8 cellular contexts compared by ENCODE assay signal in the genomic region with DNA sequence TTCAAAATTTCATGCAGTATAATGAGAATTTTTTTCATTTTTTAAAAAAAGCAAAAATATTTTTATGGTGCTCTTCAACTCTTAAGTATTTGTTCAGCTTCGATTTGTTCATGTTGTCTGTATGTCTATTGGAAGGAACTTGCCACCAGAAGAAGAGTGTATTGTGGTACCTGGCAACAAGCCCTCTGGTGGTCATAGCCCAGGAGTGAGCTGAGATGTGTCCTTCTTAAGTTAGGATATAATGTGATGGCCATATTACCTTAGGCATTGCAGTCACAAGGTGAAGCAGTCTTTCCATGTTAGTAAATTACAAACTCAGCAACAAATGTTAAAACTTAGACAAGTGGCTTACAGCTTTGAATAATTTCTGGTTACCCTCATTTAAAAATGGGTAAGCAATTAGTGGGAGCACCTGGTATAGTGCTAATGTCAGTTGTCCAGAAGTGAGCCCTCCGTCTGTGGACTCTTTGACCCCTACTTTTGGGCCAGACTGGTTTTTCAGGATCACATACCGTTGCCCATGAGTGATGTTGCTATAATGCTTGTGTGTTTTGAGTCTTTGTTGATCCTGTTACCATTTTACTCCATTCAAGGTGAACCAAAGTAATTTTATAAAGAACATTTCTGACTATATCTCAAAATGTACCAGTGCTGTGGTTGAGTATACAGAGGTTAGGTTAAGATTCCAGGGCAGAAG. TPM values are rescaled to one million over a fixed set of nuclear protein-coding genes. Genes with fewer than 3 reads are reported as not detected.
DNase-seq lines count a peak whose midpoint lies in the region; ATAC-seq, FAIRE-seq and TF ChIP-seq lines count a peak whose summit lies in the region.

No MANE protein-coding gene starts in this region.

- dilution Hi-C loops in endothelial cell of umbilical vein (cut with MboI; ENCODE audit: extremely low pct_ligation_motif_present, low sequenced_read_pairs), result no loop called here

- H3K4me1 ChIP-seq in Caco-2 (peaks cover 26% of the 10 kb centered on the region), endothelial cell of umbilical vein (ENCODE audit: control insufficient read depth, extremely low read depth, insufficient read depth, low read length) (no peaks in the 10 kb centered on the region), HAP-1 (no peaks in the 10 kb centered on the region), transverse colon (peaks cover 6 to 31% (median 19%) of the 10 kb centered on the region in 4 donors)

- WGBS in transverse colon (ENCODE audit: low coverage in 1 of 2), 2 donors, result 45 to 53% methylated on average over 3 of the region's 3 CpGs

- H2AFZ ChIP-seq in endothelial cell of umbilical vein (ENCODE audit: low read depth, low read length), result no peak overlapping the region

- no peaks in the 10 kb centered on the region for H3K27me3 Mint-ChIP-seq in Caco-2 (ENCODE audit: insufficient read depth, unreplicated experiment)

- peak overlapping the region; percentile 18 for H3K27ac Mint-ChIP-seq in Caco-2 (ENCODE audit: unreplicated experiment)

- H3K79me2 ChIP-seq in endothelial cell of umbilical vein (ENCODE audit: control insufficient read depth, insufficient read depth, low read length), result peaks cover 1% of the 10 kb centered on the region

- no peak overlapping the region for H3K9ac ChIP-seq in endothelial cell of umbilical vein (replicated peaks; ENCODE audit: extremely low read depth, insufficient read depth, low read length)

- TF ChIP-seq POLR2A in endothelial cell of umbilical vein (IDR thresholded peaks at IDR 0.05; ENCODE audit: low read depth, low read length) (no peak), transverse colon (IDR thresholded peaks at IDR 0.05) (no peak)

- BruUV-seq in Caco-2 (replicated peaks; lab: Mats Ljungman, UMichigan), result no TSS peak
- BruUV-seq in endothelial cell of umbilical vein (replicated peaks; lab: Mats Ljungman, UMichigan), result no TSS peak

- no peaks in the 10 kb centered on the region for H3K27me3 ChIP-seq in Caco-2 (replicated peaks; ENCODE audit: control insufficient read depth, insufficient read depth, low read length)
- no peaks in the 10 kb centered on the region for H3K27me3 ChIP-seq in endothelial cell of umbilical vein (ENCODE audit: control insufficient read depth in 2 of 2, insufficient read depth in 2 of 2, low read length in 2 of 2)
- H3K27me3 ChIP-seq in HAP-1 (ENCODE audit: low read depth), result no peaks in the 10 kb centered on the region
- H3K27me3 ChIP-seq in transverse colon, result no peaks in the 10 kb centered on the region

- intact Hi-C loops in Caco-2 (cut with micrococcal nuclease; ENCODE audit: unreplicated experiment) (loop anchor here (1.0 to 2.0 kb wide), 5 partner anchors 16 to 199 kb away; a partner anchor contains a TSS), endothelial cell of umbilical vein (cut with micrococcal nuclease) (no loop called here), transverse colon (cut with DNase I; ENCODE audit: low total_unique reads) (no loop called here)

- H3K9me1 ChIP-seq in endothelial cell of umbilical vein (replicated peaks; ENCODE audit: control insufficient read depth, extremely low read depth, insufficient read depth, low read length), result no peaks in the 10 kb centered on the region

- H4K20me1 ChIP-seq in endothelial cell of umbilical vein (replicated peaks; ENCODE audit: control insufficient read depth, extremely low read depth, insufficient read depth, low read length), result no peaks in the 10 kb centered on the region

- no peaks in the 10 kb centered on the region for H3K9me3 Mint-ChIP-seq in Caco-2 (ENCODE audit: unreplicated experiment)

- no peak overlapping the region for H3K4me2 ChIP-seq in endothelial cell of umbilical vein (ENCODE audit: insufficient read depth, low read length)

- H3K9me3 ChIP-seq in Caco-2, result no peaks in the 10 kb centered on the region
- H3K9me3 ChIP-seq in endothelial cell of umbilical vein (replicated peaks; ENCODE audit: control insufficient read depth, insufficient read depth, low read length), result no peaks in the 10 kb centered on the region
- no peaks in the 10 kb centered on the region for H3K9me3 ChIP-seq in HAP-1
- no peaks in the 10 kb centered on the region for H3K9me3 ChIP-seq in transverse colon

- H3K27ac ChIP-seq in endothelial cell of umbilical vein (ENCODE audit: insufficient read depth, low read depth, low read length), result no peak overlapping the region
- H3K27ac ChIP-seq in transverse colon, result no peak overlapping the region

- CTCF ChIA-PET in Caco-2 (lab: Charles Lee), result interaction anchor here (0.6 to 2.6 kb wide), 4 partner anchors 16 to 147 kb away, joined by 3 to 14 read pairs (median 8); a partner anchor contains a TSS
- CTCF ChIA-PET in endothelial cell of umbilical vein (lab: Charles Lee), result interaction anchor here (0.7 to 2.5 kb wide), 11 partner anchors 15 to 251 kb away, joined by 3 to 10 read pairs (median 4); no protein-coding TSS in a partner anchor

- TF ChIP-seq CTCF in Caco-2 (IDR thresholded peaks at IDR 0.05; ENCODE audit: insufficient read depth in 1 of 2, low read depth in 1 of 2, low read length in 1 of 2, severe bottlenecking in 1 of 2, unreplicated experiment in 1 of 2) (peak; percentile 58 to 65), endothelial cell of umbilical vein (IDR thresholded peaks at IDR 0.05; ENCODE audit: extremely low read depth in 1 of 2, insufficient read depth in 1 of 2, low read depth in 1 of 2, low read length in 2 of 2) (peak; percentile 12 to 25), foreskin fibroblast (IDR thresholded peaks at IDR 0.05; ENCODE audit: low read depth, low read length) (no peak), transverse colon (IDR thresholded peaks at IDR 0.05) (peak in 2 of 5 experiments; percentile 12 to 13)

- DNase-seq in Caco-2, result peak; percentile 56 to 59
- DNase-seq in HTR-8/SVneo (ENCODE audit: insufficient read length, low spot score), result no peak
- peak; percentile 17 for DNase-seq in endothelial cell of umbilical vein (ENCODE audit: low read depth, low spot score)
- DNase-seq in foreskin fibroblast, result no peak
- DNase-seq in NCI-H226, result no peak
- no peak for DNase-seq in HAP-1 (ENCODE audit: low spot score in 2 of 2)
- DNase-seq in transverse colon, result no peak

- peaks cover 37% of the 10 kb centered on the region for H3K4me1 Mint-ChIP-seq in Caco-2 (ENCODE audit: low read depth, unreplicated experiment)

- H3K4me3 ChIP-seq in Caco-2 (ENCODE audit: low read depth, low read length) (no peak overlapping the region), endothelial cell of umbilical vein (replicated peaks in 1 of 3; ENCODE audit: insufficient read depth in 1 of 3, low read depth in 1 of 3, low read length in 3 of 3) (no peak overlapping the region), foreskin fibroblast (ENCODE audit: low read depth in 1 of 2, low read length in 2 of 2) (no peak overlapping the region), HAP-1 (no peak overlapping the region), transverse colon (no peak overlapping the region)

- no peaks in the 10 kb centered on the region for H3K36me3 ChIP-seq in Caco-2 (ENCODE audit: control insufficient read depth, insufficient read depth, low read length)
- H3K36me3 ChIP-seq in endothelial cell of umbilical vein (ENCODE audit: control insufficient read depth in 2 of 2, extremely low read depth in 1 of 2, insufficient read depth in 2 of 2, low read length in 2 of 2), result no peaks in the 10 kb centered on the region
- no peaks in the 10 kb centered on the region for H3K36me3 ChIP-seq in HAP-1 (replicated peaks)
- no peaks in the 10 kb centered on the region for H3K36me3 ChIP-seq in transverse colon

- peaks cover 22% of the 10 kb centered on the region for H3K36me3 Mint-ChIP-seq in Caco-2 (ENCODE audit: insufficient read depth, unreplicated experiment)

- TF ChIP-seq EP300 in transverse colon (IDR thresholded peaks at IDR 0.05; ENCODE audit: low read depth), result no peak

- H3K4me3 Mint-ChIP-seq in Caco-2 (ENCODE audit: unreplicated experiment), result no peak overlapping the region

- POLR2A ChIA-PET in Caco-2 (lab: Charles Lee), result interaction anchor here (1.8 kb wide), 1 partner anchor 16 kb away, joined by 4 read pairs; no protein-coding TSS in a partner anchor
- POLR2A ChIA-PET in endothelial cell of umbilical vein (lab: Charles Lee), result no interaction called here

- peak; percentile 81 for ATAC-seq in GM18861 (IDR thresholded peaks at IDR 0.05; ENCODE audit: unreplicated experiment)

- in situ Hi-C loops in HAP-1 (cut with MboI; ENCODE audit: low sequenced_read_pairs), result no loop called here
- in situ Hi-C loops in transverse colon (cut with MboI; ENCODE audit: low pct_ligation_motif_present in 1 of 4, low pct_unique_long_range_greater_than_20kb in 1 of 4, low sequenced_read_pairs in 3 of 4), result no loop called here

- FAIRE-seq in HTR-8/SVneo (lab: Jason Lieb, UNC) (peak; percentile 75), endothelial cell of umbilical vein (lab: Jason Lieb, UNC) (peak; percentile 55)

TF ChIP-seq in endothelial cell of umbilical vein, 7 proteins besides CTCF, POLR2A, EP300 and RAD21:
- TF ChIP-seq EZH2 (IDR thresholded peaks at IDR 0.05; ENCODE audit: borderline replicate concordance, low read depth, low read length, severe bottlenecking), result no peak
- TF ChIP-seq GATA2 (IDR thresholded peaks at IDR 0.05; ENCODE audit: insufficient read depth, insufficient read length, low read depth, low read length), result no peak
- TF ChIP-seq JUN (IDR thresholded peaks at IDR 0.05; ENCODE audit: borderline replicate concordance, insufficient read depth, insufficient read length, low read depth), result no peak
- no peak for TF ChIP-seq MYC (IDR thresholded peaks at IDR 0.05; ENCODE audit: low read depth, low read length)
- TF ChIP-seq POLR2AphosphoS5 (IDR thresholded peaks at IDR 0.05; ENCODE audit: insufficient read depth, low read depth, low read length), result no peak
- TF ChIP-seq, protein P1, sequence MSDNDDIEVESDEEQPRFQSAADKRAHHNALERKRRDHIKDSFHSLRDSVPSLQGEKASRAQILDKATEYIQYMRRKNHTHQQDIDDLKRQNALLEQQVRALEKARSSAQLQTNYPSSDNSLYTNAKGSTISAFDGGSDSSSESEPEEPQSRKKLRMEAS (IDR thresholded peaks at IDR 0.05; ENCODE audit: insufficient read depth, insufficient read length), result no peak
- TF ChIP-seq FOS (IDR thresholded peaks at IDR 0.05; ENCODE audit: borderline replicate concordance, insufficient read depth, low read length), result no peak

RNA-seq across cellular contexts. Expression of a gene that starts 57.4 kb away (rescaled TPM):
- total RNA-seq in Caco-2 (2022), result 80.3 and 83.4 TPM in 2 replicates
- total RNA-seq in endothelial cell of umbilical vein, result 51.1 and 55.4 TPM in 2 replicates
- 6.4 and 8.7 TPM in 2 replicates for polyA plus RNA-seq in endothelial cell of umbilical vein
- polyA plus RNA-seq in endothelial cell of umbilical vein (2011; cell fraction: cytosol; rRNA removed), result 10.4 and 11.4 TPM in 2 replicates
- polyA plus RNA-seq in endothelial cell of umbilical vein (2011; cell fraction: nucleus; rRNA removed), result 25.9 and 36.1 TPM in 2 replicates
- 13.4 and 31.5 TPM in 2 replicates for polyA plus RNA-seq in endothelial cell of umbilical vein (2012)
- polyA minus RNA-seq in endothelial cell of umbilical vein, result 33.6 and 34.5 TPM in 2 replicates
- 6.7 TPM for polyA minus RNA-seq in endothelial cell of umbilical vein (2011; cell fraction: cytosol; rRNA and poly(A)+ RNA removed)
- 62.8 and 97.2 TPM in 2 replicates for polyA minus RNA-seq in endothelial cell of umbilical vein (2011; cell fraction: nucleus; rRNA and poly(A)+ RNA removed)
- 10 to 100 TPM; 17.9 to 37.0 (median 35.0) TPM for total RNA-seq in transverse colon

Comparison
In these comparisons a context has a peak if more than half of its experiments do, and no peak if none do; other contexts are left out.
1. DNase-seq: peak in Caco-2 (2 of 2) and endothelial cell of umbilical vein (single experiment); none in HTR-8/SVneo (single experiment), foreskin fibroblast (0 of 2), NCI-H226 (single experiment), HAP-1 (0 of 2) and transverse colon (single experiment).